10 cellular contexts compared by ENCODE assay signal in the genomic region with DNA sequence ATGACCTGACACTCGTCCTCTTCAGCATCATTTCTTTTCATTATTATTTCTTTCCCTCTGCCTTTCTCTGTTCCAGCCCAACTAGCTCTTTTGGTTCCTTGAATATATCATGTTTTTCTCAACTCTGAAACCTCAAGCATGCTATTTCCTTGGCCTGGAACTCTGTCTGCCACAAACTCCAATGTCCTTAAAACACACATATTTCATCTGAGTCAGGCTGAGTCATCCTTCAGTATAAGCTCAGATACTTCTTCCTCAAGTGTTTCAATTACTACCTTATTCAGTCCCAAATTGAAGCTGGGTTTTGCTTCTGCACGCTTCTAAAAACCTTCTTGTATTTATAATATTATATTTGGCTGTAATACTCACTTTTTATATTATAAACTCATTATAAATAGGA.
A peak's percentile ranks its signal among the peaks of the same experiment; 100 is the strongest.
DNase-seq lines count a peak whose midpoint lies in the region; ATAC-seq and TF ChIP-seq lines count a peak whose summit lies in the region.
"Had no signal": no experiment of that assay in that cellular context is flagged by ENCODE, and none has a peak within 500 bp of the region (broad histone marks: within the 10 kb centered on the region; RNA-seq: fewer than 3 reads in every experiment).

No MANE protein-coding gene starts in this region.

- DNase-seq in DMS53 (lab: John Stamatoyannopoulos, UW) (peak; percentile 40), MV-4-11 (lab: John Stamatoyannopoulos, UW) (peak; percentile 74), epithelial cell of esophagus (ENCODE audit: low read depth) (peak; percentile 77), omental fat pad (ENCODE audit: low spot score) (no peak), GM19238 (ENCODE audit: insufficient read length, low spot score) (no peak), NCI-H187 treated with DMSO at 0.1 percent for 48 hours (lab: John Stamatoyannopoulos, UW) (no peak), DMS153 (lab: John Stamatoyannopoulos, UW) (no peak)
- DNase-seq: DMS 273 treated with DMSO at 0.1 percent for 48 hours had no signal

- H3K4me3 ChIP-seq in epithelial cell of esophagus (ENCODE audit: low read length): no peak overlapping the region
- H3K4me3 ChIP-seq: esophagus muscularis mucosa had no signal

- ATAC-seq in omental fat pad (ENCODE audit: low FRiP score) (peak; percentile 73), HG03469 (IDR thresholded peaks at IDR 0.05; ENCODE audit: unreplicated experiment) (no peak)

- TF ChIP-seq CTCF in epithelial cell of esophagus (IDR thresholded peaks at IDR 0.05; ENCODE audit: insufficient read depth, low read depth, low read length, missing control alignments): no peak
- TF ChIP-seq CTCF in omental fat pad (IDR thresholded peaks at IDR 0.05): no peak

Comparison
In these comparisons a context has a peak if more than half of its experiments do, and no peak if none do; other contexts are left out.
1. DNase-seq: peak in DMS53 (single experiment), MV-4-11 (single experiment) and epithelial cell of esophagus (single experiment); none in omental fat pad (single experiment), GM19238 (single experiment), NCI-H187 treated with DMSO at 0.1 percent for 48 hours (single experiment) and DMS153 (single experiment).